Comparison of ENCODE assay signal across 33 cellular contexts in the genomic region with DNA sequence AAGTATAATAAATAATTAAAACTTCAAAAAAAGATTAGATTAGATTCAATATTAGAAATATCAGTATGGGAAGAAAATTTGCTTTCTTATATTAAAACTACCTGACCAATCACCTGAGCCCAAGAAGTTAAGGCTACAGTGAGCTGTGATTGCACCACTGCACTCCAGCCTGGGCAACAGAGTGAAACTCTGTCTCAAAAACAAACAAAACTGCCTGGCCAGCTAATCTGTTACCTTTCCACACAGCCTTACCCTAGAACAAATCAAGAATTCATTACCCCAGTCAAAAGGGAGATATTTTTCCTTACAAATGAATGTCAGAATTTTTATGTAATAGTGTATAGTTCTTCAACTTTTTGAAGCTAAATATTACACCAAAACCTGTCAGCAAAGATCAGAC.
"Had no signal": no experiment of that assay in that cellular context is flagged by ENCODE, and none has a peak within 500 bp of the region (broad histone marks: within the 10 kb centered on the region; RNA-seq: fewer than 3 reads in every experiment).

No MANE protein-coding gene starts in this region.

- H3K36me3 ChIP-seq: brain microvascular endothelial cell, breast epithelium had no signal

- H3K27me3 ChIP-seq: body of pancreas, brain microvascular endothelial cell, breast epithelium had no signal

- H3K4me3 ChIP-seq: body of pancreas, breast epithelium had no signal

- H3K4me3 Mint-ChIP-seq: activated B cell treated with CpG ODN at 0.5 μM for 24 hours; activated CD4-positive, alpha-beta memory T cell treated with anti-CD3 and anti-CD28 coated beads, Interleukin-2, amount 10 ng/mL, durations not matched to agents 7 days and 5 days; activated CD4-positive, alpha-beta T cell treated with anti-CD3 and anti-CD28 coated beads, Interleukin-2, amount 10 ng/mL, durations not matched to agents 7 days and 5 days; activated CD8-positive, alpha-beta memory T cell treated with anti-CD3 and anti-CD28 coated beads, Interleukin-2, amount 10 ng/mL, durations not matched to agents 7 days and 5 days; activated CD8-positive, alpha-beta T cell treated with anti-CD3 and anti-CD28 coated beads, Interleukin-2, amount 10 ng/mL, durations not matched to agents 7 days and 5 days; activated naive CD4-positive, alpha-beta T cell treated with anti-CD3 and anti-CD28 coated beads, Interleukin-2, amount 10 ng/mL, durations not matched to agents 7 days and 5 days; activated naive CD8-positive, alpha-beta T cell; activated naive CD8-positive, alpha-beta T cell treated with anti-CD3 and anti-CD28 coated beads, Interleukin-2, amount 10 ng/mL, durations not matched to agents 7 days and 5 days; activated naive CD8-positive, alpha-beta T cell treated with anti-CD3 and anti-CD28 coated beads, Interleukin-2, amount 50 U/mL, for 24 hours; activated T-cell treated with anti-CD3 and anti-CD28 coated beads, Interleukin-2, amount 50 U/mL, for 24 hours; T-helper 1 cell treated with Interleukin-12 subunit alpha and Interleukin-12 subunit beta and Interleukin-4 antibody, amounts not matched to agents 30 μg/mL and 1 μg/mL, for 36 hours; T-helper 2 cell treated with Interferon-gamma antibody and Interleukin-4, amounts not matched to agents 5 μg/mL and 100 μg/mL, for 36 hours had no signal

- H3K9me3 Mint-ChIP-seq: activated naive CD4-positive, alpha-beta T cell treated with anti-CD3 and anti-CD28 coated beads, Interleukin-2, amount 50 U/mL, for 24 hours; T-helper 1 cell treated with Interleukin-12 subunit alpha and Interleukin-12 subunit beta and Interleukin-4 antibody, amounts not matched to agents 30 μg/mL and 1 μg/mL, for 36 hours; T-helper 2 cell treated with Interferon-gamma antibody and Interleukin-4, amounts not matched to agents 5 μg/mL and 100 μg/mL, for 36 hours had no signal

- DNase-seq: activated B cell treated with CpG ODN at 0.5 μM for 24 hours; activated CD4-positive, alpha-beta memory T cell treated with anti-CD3 and anti-CD28 coated beads, Interleukin-2, amount 10 ng/mL, durations not matched to agents 7 days and 5 days; activated CD4-positive, alpha-beta T cell treated with anti-CD3 and anti-CD28 coated beads for 48 hours; activated CD4-positive, alpha-beta T cell treated with anti-CD3 and anti-CD28 coated beads, Interleukin-2, amount 10 ng/mL, durations not matched to agents 7 days and 5 days; activated CD4-positive, alpha-beta T cell treated with anti-CD3 and anti-CD28 coated beads, Interleukin-2, amount 50 U/mL, for 48 hours; activated CD4-positive, CD25-positive, alpha-beta regulatory T cell treated with anti-CD3 and anti-CD28 coated beads, Interleukin-2, amount 50 U/mL, for 72 hours; activated CD8-positive, alpha-beta memory T cell treated with anti-CD3 and anti-CD28 coated beads for 24 hours; activated CD8-positive, alpha-beta memory T cell treated with anti-CD3 and anti-CD28 coated beads, Interleukin-2, amount 10 ng/mL, durations not matched to agents 7 days and 5 days; activated CD8-positive, alpha-beta memory T cell treated with anti-CD3 and anti-CD28 coated beads, Interleukin-2, amount 50 U/mL, for 48 hours; activated CD8-positive, alpha-beta T cell treated with anti-CD3 and anti-CD28 coated beads, Interleukin-2, amount 10 ng/mL, durations not matched to agents 7 days and 5 days; activated effector memory CD4-positive, alpha-beta T cell treated with Interleukin-2 at 50 U/mL for 16 hours; activated gamma-delta T cell; activated naive CD4-positive, alpha-beta T cell treated with anti-CD3 and anti-CD28 coated beads, Interleukin-2, amount 10 ng/mL, durations not matched to agents 7 days and 5 days; activated naive CD4-positive, alpha-beta T cell treated with Interleukin-2 at 50 U/mL for 16 hours; activated naive CD8-positive, alpha-beta T cell treated with anti-CD3 and anti-CD28 coated beads, Interleukin-2, amount 10 ng/mL, durations not matched to agents 7 days and 5 days; activated naive CD8-positive, alpha-beta T cell treated with anti-CD3 and anti-CD28 coated beads, Interleukin-2, amount 50 U/mL, for 24 hours; activated T-cell treated with anti-CD3 and anti-CD28 coated beads, Interleukin-2, amount 50 U/mL, for 24 hours; activated T-cell treated with anti-CD3 and anti-CD28 coated beads, Interleukin-2, amount 50 U/mL, for 48 hours; amygdala; anterior cingulate cortex; body of pancreas; brain microvascular endothelial cell; central memory CD4-positive, alpha-beta T cell; T-helper 1 cell; T-helper 2 cell; T-helper 9 cell had no signal

- H3K27ac Mint-ChIP-seq: activated B cell treated with CpG ODN at 0.5 μM for 24 hours; activated CD4-positive, alpha-beta memory T cell treated with anti-CD3 and anti-CD28 coated beads, Interleukin-2, amount 10 ng/mL, durations not matched to agents 7 days and 5 days; activated CD4-positive, alpha-beta T cell treated with anti-CD3 and anti-CD28 coated beads, Interleukin-2, amount 10 ng/mL, durations not matched to agents 7 days and 5 days; activated CD8-positive, alpha-beta memory T cell treated with anti-CD3 and anti-CD28 coated beads, Interleukin-2, amount 10 ng/mL, durations not matched to agents 7 days and 5 days; activated CD8-positive, alpha-beta T cell treated with anti-CD3 and anti-CD28 coated beads, Interleukin-2, amount 10 ng/mL, durations not matched to agents 7 days and 5 days; activated naive CD4-positive, alpha-beta T cell treated with anti-CD3 and anti-CD28 coated beads, Interleukin-2, amount 10 ng/mL, durations not matched to agents 7 days and 5 days; activated naive CD8-positive, alpha-beta T cell treated with anti-CD3 and anti-CD28 coated beads, Interleukin-2, amount 10 ng/mL, durations not matched to agents 7 days and 5 days; activated naive CD8-positive, alpha-beta T cell treated with anti-CD3 and anti-CD28 coated beads, Interleukin-2, amount 50 U/mL, for 24 hours; activated T-cell treated with anti-CD3 and anti-CD28 coated beads, Interleukin-2, amount 50 U/mL, for 24 hours; activated T-helper 2 cell treated with anti-CD3 and anti-CD28 coated beads, Interferon-gamma antibody, Interleukin-2, Interleukin-4, amounts not matched to agents 10 μg/mL and 5 μg/mL and 100 μg/mL, durations not matched to agents 14 hours and 24 hours and 36 hours; T-helper 1 cell treated with Interleukin-12 subunit alpha and Interleukin-12 subunit beta and Interleukin-4 antibody, amounts not matched to agents 30 μg/mL and 1 μg/mL, for 36 hours; T-helper 2 cell treated with Interferon-gamma antibody and Interleukin-4, amounts not matched to agents 5 μg/mL and 100 μg/mL, for 36 hours had no signal

- H3K9me3 ChIP-seq: body of pancreas had no signal

- H3K27ac ChIP-seq: body of pancreas, brain microvascular endothelial cell, breast epithelium, VCaP had no signal

- H3K36me3 Mint-ChIP-seq: activated CD8-positive, alpha-beta memory T cell treated with anti-CD3 and anti-CD28 coated beads, Interleukin-2, amount 10 ng/mL, durations not matched to agents 7 days and 5 days; activated naive CD4-positive, alpha-beta T cell treated with anti-CD3 and anti-CD28 coated beads, Interleukin-2, amount 10 ng/mL, durations not matched to agents 7 days and 5 days had no signal

- H3K27me3 Mint-ChIP-seq: activated CD4-positive, alpha-beta memory T cell treated with anti-CD3 and anti-CD28 coated beads, Interleukin-2, amount 10 ng/mL, durations not matched to agents 7 days and 5 days; activated CD4-positive, alpha-beta T cell treated with anti-CD3 and anti-CD28 coated beads, Interleukin-2, amount 10 ng/mL, durations not matched to agents 7 days and 5 days; activated CD8-positive, alpha-beta memory T cell treated with anti-CD3 and anti-CD28 coated beads, Interleukin-2, amount 10 ng/mL, durations not matched to agents 7 days and 5 days; activated naive CD4-positive, alpha-beta T cell treated with anti-CD3 and anti-CD28 coated beads, Interleukin-2, amount 10 ng/mL, durations not matched to agents 7 days and 5 days; activated naive CD4-positive, alpha-beta T cell treated with anti-CD3 and anti-CD28 coated beads, Interleukin-2, amount 50 U/mL, for 24 hours; activated naive CD8-positive, alpha-beta T cell; activated naive CD8-positive, alpha-beta T cell treated with anti-CD3 and anti-CD28 coated beads, Interleukin-2, amount 10 ng/mL, durations not matched to agents 7 days and 5 days; activated naive CD8-positive, alpha-beta T cell treated with anti-CD3 and anti-CD28 coated beads, Interleukin-2, amount 50 U/mL, for 24 hours; activated T-cell treated with anti-CD3 and anti-CD28 coated beads, Interleukin-2, amount 50 U/mL, for 24 hours had no signal

- ATAC-seq: activated CD8-positive, alpha-beta memory T cell treated with anti-CD3 and anti-CD28 coated beads, Interleukin-2, amount 10 ng/mL, durations not matched to agents 7 days and 5 days; activated CD8-positive, alpha-beta T cell treated with anti-CD3 and anti-CD28 coated beads, Interleukin-2, amount 10 ng/mL, durations not matched to agents 7 days and 5 days; activated naive CD8-positive, alpha-beta T cell treated with anti-CD3 and anti-CD28 coated beads, Interleukin-2, amount 50 U/mL, for 24 hours; body of pancreas had no signal

- H3K4me1 ChIP-seq: body of pancreas, breast epithelium had no signal

- H3K4me1 Mint-ChIP-seq: activated CD4-positive, alpha-beta memory T cell treated with anti-CD3 and anti-CD28 coated beads, Interleukin-2, amount 10 ng/mL, durations not matched to agents 7 days and 5 days; activated CD8-positive, alpha-beta memory T cell treated with anti-CD3 and anti-CD28 coated beads, Interleukin-2, amount 10 ng/mL, durations not matched to agents 7 days and 5 days had no signal
